Comparison of ENCODE assay signal across 1 cellular context in the genomic region with DNA sequence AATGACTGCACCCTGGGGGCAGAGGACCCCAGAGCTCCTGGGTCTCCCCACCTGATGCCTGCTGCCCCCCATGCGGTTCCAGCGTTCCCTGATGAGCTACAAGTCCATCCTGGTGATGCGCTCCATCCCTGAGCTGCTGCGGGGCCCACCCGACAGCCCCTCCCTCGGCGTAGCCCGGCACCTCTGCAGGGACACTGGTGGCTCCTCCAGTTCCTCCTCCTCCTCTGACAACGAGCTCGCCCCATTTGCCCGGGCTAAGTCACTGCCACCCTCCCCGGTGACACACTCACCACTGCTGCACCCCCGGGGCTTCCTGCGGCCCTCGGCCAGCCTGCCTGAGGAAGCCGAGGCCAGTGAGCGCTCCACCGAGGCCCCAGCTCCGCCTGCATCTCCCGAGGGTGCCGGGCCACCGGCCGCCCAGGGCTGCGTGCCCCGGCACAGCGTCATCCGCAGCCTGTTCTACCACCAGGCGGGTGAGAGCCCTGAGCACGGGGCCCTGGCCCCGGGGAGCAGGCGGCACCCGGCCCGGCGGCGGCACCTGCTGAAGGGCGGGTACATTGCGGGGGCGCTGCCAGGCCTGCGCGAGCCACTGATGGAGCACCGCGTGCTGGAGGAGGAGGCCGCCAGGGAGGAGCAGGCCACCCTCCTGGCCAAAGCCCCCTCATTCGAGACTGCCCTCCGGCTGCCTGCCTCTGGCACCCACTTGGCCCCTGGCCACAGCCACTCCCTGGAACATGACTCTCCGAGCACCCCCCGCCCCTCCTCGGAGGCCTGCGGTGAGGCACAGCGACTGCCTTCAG.
TF ChIP-seq lines count a peak whose summit lies in the region.

No MANE protein-coding gene starts in this region.

TF ChIP-seq in K562, 482 proteins besides CTCF, POLR2A, EP300 and RAD21 (continued from another document):
- TF ChIP-seq NONO (IDR thresholded peaks at IDR 0.05; ENCODE audit: low read depth in 2 of 2, low read length in 1 of 2) = 0 out of 4 replicates have a peak, but pooled peaks of 1 of the 2 experiments have one; percentile 25
- TF ChIP-seq MCM3 (IDR thresholded peaks at IDR 0.05) = no peak
- TF ChIP-seq, protein P1, sequence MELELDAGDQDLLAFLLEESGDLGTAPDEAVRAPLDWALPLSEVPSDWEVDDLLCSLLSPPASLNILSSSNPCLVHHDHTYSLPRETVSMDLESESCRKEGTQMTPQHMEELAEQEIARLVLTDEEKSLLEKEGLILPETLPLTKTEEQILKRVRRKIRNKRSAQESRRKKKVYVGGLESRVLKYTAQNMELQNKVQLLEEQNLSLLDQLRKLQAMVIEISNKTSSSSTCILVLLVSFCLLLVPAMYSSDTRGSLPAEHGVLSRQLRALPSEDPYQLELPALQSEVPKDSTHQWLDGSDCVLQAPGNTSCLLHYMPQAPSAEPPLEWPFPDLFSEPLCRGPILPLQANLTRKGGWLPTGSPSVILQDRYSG (tag; conservative IDR thresholded peaks at IDR 0.05; ENCODE audit: low read depth) = no peak
- no peak for TF ChIP-seq SIN3A (IDR thresholded peaks at IDR 0.05; ENCODE audit: borderline replicate concordance in 2 of 2, control insufficient read depth in 1 of 2, low read depth in 2 of 2, low read length in 2 of 2)
- TF ChIP-seq LEF1 (IDR thresholded peaks at IDR 0.05) = no peak
- TF ChIP-seq HNRNPL (IDR thresholded peaks at IDR 0.05; ENCODE audit: low read depth, low read length) = peak; percentile 90
- TF ChIP-seq ZBTB9 (CRISPR knock-in tag; IDR thresholded peaks at IDR 0.05) = no peak
- TF ChIP-seq, protein P2, sequence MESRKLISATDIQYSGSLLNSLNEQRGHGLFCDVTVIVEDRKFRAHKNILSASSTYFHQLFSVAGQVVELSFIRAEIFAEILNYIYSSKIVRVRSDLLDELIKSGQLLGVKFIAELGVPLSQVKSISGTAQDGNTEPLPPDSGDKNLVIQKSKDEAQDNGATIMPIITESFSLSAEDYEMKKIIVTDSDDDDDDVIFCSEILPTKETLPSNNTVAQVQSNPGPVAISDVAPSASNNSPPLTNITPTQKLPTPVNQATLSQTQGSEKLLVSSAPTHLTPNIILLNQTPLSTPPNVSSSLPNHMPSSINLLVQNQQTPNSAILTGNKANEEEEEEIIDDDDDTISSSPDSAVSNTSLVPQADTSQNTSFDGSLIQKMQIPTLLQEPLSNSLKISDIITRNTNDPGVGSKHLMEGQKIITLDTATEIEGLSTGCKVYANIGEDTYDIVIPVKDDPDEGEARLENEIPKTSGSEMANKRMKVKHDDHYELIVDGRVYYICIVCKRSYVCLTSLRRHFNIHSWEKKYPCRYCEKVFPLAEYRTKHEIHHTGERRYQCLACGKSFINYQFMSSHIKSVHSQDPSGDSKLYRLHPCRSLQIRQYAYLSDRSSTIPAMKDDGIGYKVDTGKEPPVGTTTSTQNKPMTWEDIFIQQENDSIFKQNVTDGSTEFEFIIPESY (CRISPR knock-in tag; IDR thresholded peaks at IDR 0.05) = peak; percentile 15; the same call in 1 of the 2 replicates
- TF ChIP-seq CBX3 (IDR thresholded peaks at IDR 0.05; ENCODE audit: borderline replicate concordance in 1 of 2, low read length in 2 of 2) = no peak
- no peak for TF ChIP-seq NFRKB (IDR thresholded peaks at IDR 0.05; ENCODE audit: low read depth)
- TF ChIP-seq ZNF24 (IDR thresholded peaks at IDR 0.05) = no peak
- TF ChIP-seq ZNF444 (CRISPR knock-in tag; IDR thresholded peaks at IDR 0.05) = no peak
- peak; percentile 23; the same call in 1 of the 2 replicates for TF ChIP-seq RBFOX2 (IDR thresholded peaks at IDR 0.05; ENCODE audit: low read depth, low read length)
- no peak for TF ChIP-seq MYBL2 (IDR thresholded peaks at IDR 0.05; ENCODE audit: low read depth)
- no peak for TF ChIP-seq MYBL2 (CRISPR knock-in tag; IDR thresholded peaks at IDR 0.05; ENCODE audit: borderline replicate concordance)
- no peak for TF ChIP-seq THAP7 (CRISPR knock-in tag; IDR thresholded peaks at IDR 0.05)
- TF ChIP-seq RB1 (IDR thresholded peaks at IDR 0.05; ENCODE audit: low read depth) = no peak
- no peak for TF ChIP-seq SMARCE1 (IDR thresholded peaks at IDR 0.05)
- no peak for TF ChIP-seq ZNF239 (CRISPR knock-in tag; IDR thresholded peaks at IDR 0.05)
- no peak for TF ChIP-seq ZNF586 (CRISPR knock-in tag; conservative IDR thresholded peaks at IDR 0.05)
- TF ChIP-seq CBX8 (IDR thresholded peaks at IDR 0.05; ENCODE audit: borderline replicate concordance, extremely low read depth, low read depth, low read length, poor library complexity, severe bottlenecking) = no peak
- no peak for TF ChIP-seq SMARCB1 (IDR thresholded peaks at IDR 0.05; ENCODE audit: insufficient read length, low read depth)
- no peak for TF ChIP-seq RNF219 (CRISPR knock-in tag; IDR thresholded peaks at IDR 0.05)
- TF ChIP-seq PTBP1 (IDR thresholded peaks at IDR 0.05; ENCODE audit: low read depth, low read length) = no peak
- TF ChIP-seq DNMT1 (IDR thresholded peaks at IDR 0.05) = no peak
- no peak for TF ChIP-seq SUPT5H (IDR thresholded peaks at IDR 0.05)
- no peak for TF ChIP-seq ZBTB11 (CRISPR knock-in tag; IDR thresholded peaks at IDR 0.05)
- no peak for TF ChIP-seq TAL1 (IDR thresholded peaks at IDR 0.05)
- TF ChIP-seq TRIM28 (IDR thresholded peaks at IDR 0.05) = no peak
- no peak; the same call in 1 of the 2 replicates for TF ChIP-seq ZNF263 (CRISPR knock-in tag; IDR thresholded peaks at IDR 0.05; ENCODE audit: borderline replicate concordance)
- TF ChIP-seq, protein P3, sequence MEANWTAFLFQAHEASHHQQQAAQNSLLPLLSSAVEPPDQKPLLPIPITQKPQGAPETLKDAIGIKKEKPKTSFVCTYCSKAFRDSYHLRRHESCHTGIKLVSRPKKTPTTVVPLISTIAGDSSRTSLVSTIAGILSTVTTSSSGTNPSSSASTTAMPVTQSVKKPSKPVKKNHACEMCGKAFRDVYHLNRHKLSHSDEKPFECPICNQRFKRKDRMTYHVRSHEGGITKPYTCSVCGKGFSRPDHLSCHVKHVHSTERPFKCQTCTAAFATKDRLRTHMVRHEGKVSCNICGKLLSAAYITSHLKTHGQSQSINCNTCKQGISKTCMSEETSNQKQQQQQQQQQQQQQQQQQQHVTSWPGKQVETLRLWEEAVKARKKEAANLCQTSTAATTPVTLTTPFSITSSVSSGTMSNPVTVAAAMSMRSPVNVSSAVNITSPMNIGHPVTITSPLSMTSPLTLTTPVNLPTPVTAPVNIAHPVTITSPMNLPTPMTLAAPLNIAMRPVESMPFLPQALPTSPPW (CRISPR knock-in tag; IDR thresholded peaks at IDR 0.05) = peak; percentile 36; the same call in 1 of the 2 replicates
- TF ChIP-seq SMARCA4 (IDR thresholded peaks at IDR 0.05) = no peak
- TF ChIP-seq ZNF140 (CRISPR knock-in tag; IDR thresholded peaks at IDR 0.05) = no peak
- no peak for TF ChIP-seq ZNF121 (CRISPR knock-in tag; conservative IDR thresholded peaks at IDR 0.05)
- no peak for TF ChIP-seq MBD2 (IDR thresholded peaks at IDR 0.05; ENCODE audit: borderline replicate concordance, low read depth)
- TF ChIP-seq KHSRP (IDR thresholded peaks at IDR 0.05) = no peak
- no peak for TF ChIP-seq TEAD4 (IDR thresholded peaks at IDR 0.05; ENCODE audit: low read length)
- no peak for TF ChIP-seq TEAD4 (CRISPR knock-in tag; IDR thresholded peaks at IDR 0.05; ENCODE audit: borderline replicate concordance)
- TF ChIP-seq POLR2G (IDR thresholded peaks at IDR 0.05; ENCODE audit: low read depth, low read length) = 0 out of 2 replicates have a peak, but pooled peaks have one; percentile 46
- TF ChIP-seq ARID2 (IDR thresholded peaks at IDR 0.05) = no peak
- TF ChIP-seq, protein P4, sequence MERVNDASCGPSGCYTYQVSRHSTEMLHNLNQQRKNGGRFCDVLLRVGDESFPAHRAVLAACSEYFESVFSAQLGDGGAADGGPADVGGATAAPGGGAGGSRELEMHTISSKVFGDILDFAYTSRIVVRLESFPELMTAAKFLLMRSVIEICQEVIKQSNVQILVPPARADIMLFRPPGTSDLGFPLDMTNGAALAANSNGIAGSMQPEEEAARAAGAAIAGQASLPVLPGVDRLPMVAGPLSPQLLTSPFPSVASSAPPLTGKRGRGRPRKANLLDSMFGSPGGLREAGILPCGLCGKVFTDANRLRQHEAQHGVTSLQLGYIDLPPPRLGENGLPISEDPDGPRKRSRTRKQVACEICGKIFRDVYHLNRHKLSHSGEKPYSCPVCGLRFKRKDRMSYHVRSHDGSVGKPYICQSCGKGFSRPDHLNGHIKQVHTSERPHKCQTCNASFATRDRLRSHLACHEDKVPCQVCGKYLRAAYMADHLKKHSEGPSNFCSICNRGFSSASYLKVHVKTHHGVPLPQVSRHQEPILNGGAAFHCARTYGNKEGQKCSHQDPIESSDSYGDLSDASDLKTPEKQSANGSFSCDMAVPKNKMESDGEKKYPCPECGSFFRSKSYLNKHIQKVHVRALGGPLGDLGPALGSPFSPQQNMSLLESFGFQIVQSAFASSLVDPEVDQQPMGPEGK (CRISPR knock-in tag; IDR thresholded peaks at IDR 0.05; ENCODE audit: borderline replicate concordance) = no peak
- no peak for TF ChIP-seq GABPA (tag; conservative IDR thresholded peaks at IDR 0.05; ENCODE audit: low read depth)
- no peak for TF ChIP-seq ERF (CRISPR knock-in tag; IDR thresholded peaks at IDR 0.05)
- no peak for TF ChIP-seq ZFP36 (IDR thresholded peaks at IDR 0.05; ENCODE audit: low read depth, low read length, partially characterized antibody)
